In the genomic region with DNA sequence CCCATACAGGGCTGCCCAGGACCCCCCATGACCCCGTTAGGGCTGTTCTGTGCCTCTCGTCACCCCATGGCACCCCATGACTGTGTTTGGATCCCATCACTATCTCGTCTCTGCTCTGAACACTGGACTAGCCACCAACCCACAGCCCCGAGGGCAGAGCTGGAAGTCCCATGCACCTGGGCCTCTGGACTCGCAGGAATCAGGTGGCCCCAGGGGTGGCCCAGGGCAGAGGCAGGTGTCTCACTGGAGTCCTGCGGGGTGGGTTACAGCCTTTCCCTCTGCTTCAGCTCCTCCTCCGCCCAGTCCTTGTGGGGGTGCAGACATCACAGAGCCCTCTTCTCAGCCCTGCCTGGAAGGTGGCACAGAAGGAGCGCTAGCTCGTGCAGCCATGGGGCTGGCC, we compare ENCODE assay signal across 1 cellular context.
TF ChIP-seq lines count a peak whose summit lies in the region.

No MANE protein-coding gene starts in this region.

TF ChIP-seq in H1, 55 proteins besides CTCF, POLR2A, EP300 and RAD21 (continued from another document):
- TF ChIP-seq TBP (IDR thresholded peaks at IDR 0.05; ENCODE audit: low read depth, low read length) (no peak), JUND (IDR thresholded peaks at IDR 0.05; ENCODE audit: low read length) (no peak), SP1 (IDR thresholded peaks at IDR 0.05; ENCODE audit: low read depth, low read length) (no peak), SP2 (IDR thresholded peaks at IDR 0.05; ENCODE audit: low read length) (no peak), BRCA1 (IDR thresholded peaks at IDR 0.05; ENCODE audit: low read depth, low read length) (no peak), FOSL1 (IDR thresholded peaks at IDR 0.05; ENCODE audit: insufficient read depth, low read depth, low read length) (no peak), CTBP2 (IDR thresholded peaks at IDR 0.05; ENCODE audit: borderline replicate concordance, insufficient read depth, insufficient read length, low read length) (no peak), HDAC2 (IDR thresholded peaks at IDR 0.05; ENCODE audit: borderline replicate concordance in 1 of 2, low read depth in 2 of 2, low read length in 2 of 2) (no peak), NANOG (IDR thresholded peaks at IDR 0.05; ENCODE audit: insufficient read depth, low read depth, low read length, poor library complexity, severe bottlenecking) (no peak), KDM1A (IDR thresholded peaks at IDR 0.05; ENCODE audit: borderline replicate concordance, low read length) (no peak)
